14 cellular contexts compared by ENCODE assay signal in genomic region chr5:156359452-156359851, GRCh38. TPM values are rescaled to one million over a fixed set of nuclear protein-coding genes. Genes with fewer than 3 reads are reported as not detected.
A peak's percentile ranks its signal among the peaks of the same experiment; 100 is the strongest.
DNase-seq lines count a peak whose midpoint lies in the region; ATAC-seq, FAIRE-seq and TF ChIP-seq lines count a peak whose summit lies in the region.
"Had no signal": no experiment of that assay in that cellular context is flagged by ENCODE, and none has a peak within 500 bp of the region (broad histone marks: within the 10 kb centered on the region; RNA-seq: fewer than 3 reads in every experiment).

No MANE protein-coding gene starts in this region.

- TF ChIP-seq POLR2A in A549 (IDR thresholded peaks at IDR 0.05; ENCODE audit: low read length): no peak

- H3K27ac ChIP-seq in A549: no peak overlapping the region
- H3K27ac ChIP-seq: pancreas had no signal

- CTCF ChIA-PET in A549 (lab: Yijun Ruan, JAX): no interaction called here

- no peak for TF ChIP-seq RAD21 in A549 (conservative IDR thresholded peaks at IDR 0.05 in 1 of 2, IDR thresholded peaks at IDR 0.05 in 1 of 2)

- no peak for TF ChIP-seq CTCF in A549 (IDR thresholded peaks at IDR 0.05)

- H3K4me3 ChIP-seq in A549: no peak overlapping the region
- H3K4me3 ChIP-seq: HAP-1, heart right ventricle, lung, pancreas had no signal

- WGBS in A549 (ENCODE audit: missing lambda C conversion rate): 49% methylated on average over 2 of the region's 2 CpGs

- H3K9me3 ChIP-seq in A549: no peaks in the 10 kb centered on the region
- H3K9me3 ChIP-seq: HAP-1, heart right ventricle, pancreas had no signal

- DNase-seq in A549 (ENCODE audit: low read depth in 1 of 2, low spot score in 1 of 2): no peak
- DNase-seq in fibroblast of gingiva (ENCODE audit: low read depth): peak; percentile 55
- DNase-seq in activated CD4-positive, alpha-beta T cell treated with anti-CD3 and anti-CD28 coated beads, Interleukin-2, amount 50 U/mL, for 48 hours: no peak
- no peak for DNase-seq in NCI-H2107 (lab: John Stamatoyannopoulos, UW)
- no peak for DNase-seq in activated gamma-delta T cell (lab: John Stamatoyannopoulos, UW)
- DNase-seq: heart right ventricle; pancreas; stimulated activated CD4-positive, alpha-beta T cell treated with anti-CD3 and anti-CD28 coated beads, Interleukin-4, amount 100 ng/mL, for 1 hour; T-cell had no signal

- no peak for TF ChIP-seq EP300 in A549 (IDR thresholded peaks at IDR 0.05)

- no peak overlapping the region for H3K4me2 ChIP-seq in A549

- 0 out of 3 replicates have a peak, but pooled peaks cover 11% of the 10 kb centered on the region for H3K4me1 ChIP-seq in A549
- H3K4me1 ChIP-seq: pancreas had no signal

- peak; percentile 23 for FAIRE-seq in A549 (lab: Jason Lieb, UNC)
- FAIRE-seq: pancreas had no signal

- POLR2A ChIA-PET in A549 (lab: Yijun Ruan, JAX): no interaction called here

- peak; percentile 30 to 35; a peak in 1 of 6 replicates for ATAC-seq in A549
- peak; percentile 57 for ATAC-seq in GM19452 (IDR thresholded peaks at IDR 0.05; ENCODE audit: unreplicated experiment)
- peak; percentile 34 for ATAC-seq in HG03469 (IDR thresholded peaks at IDR 0.05; ENCODE audit: unreplicated experiment)
- no peak for ATAC-seq in activated CD4-positive, CD25-positive, alpha-beta regulatory T cell treated with anti-CD3 and anti-CD28 coated beads, Interleukin-2, amount 50 U/mL, for 24 hours
- ATAC-seq: T-cell had no signal

TF ChIP-seq in A549, 52 proteins besides CTCF, POLR2A, EP300 and RAD21:
- TF ChIP-seq PBX3 (IDR thresholded peaks at IDR 0.05) (no peak), KDM1A (IDR thresholded peaks at IDR 0.05; ENCODE audit: low read depth) (no peak), HOXA7 (CRISPR knock-in tag; IDR thresholded peaks at IDR 0.05) (no peak), CHD4 (IDR thresholded peaks at IDR 0.05; ENCODE audit: borderline replicate concordance) (no peak), RNF2 (IDR thresholded peaks at IDR 0.05; ENCODE audit: borderline replicate concordance, low read depth) (no peak)

RNA-seq across cellular contexts. Expression of gene SGCD, which starts 32.5 kb away (rescaled TPM):
- polyA plus RNA-seq in A549 (2011; rRNA removed) (9.5 and 10.6 TPM in 2 replicates), A549 (2017; fragmentation: RNase III; extraction: RNeasy Plus Mini Kit Qiagen cat#74134 plus additional on column Dnase treatment) (7.6 to 9.0 TPM (median 7.6 TPM) in 3 replicates)
- 3.3 and 3.8 TPM in 2 replicates for polyA plus RNA-seq in A549 (2012; cell fraction: cytosol; rRNA removed)
- 2.5 and 3.3 TPM in 2 replicates for polyA plus RNA-seq in A549 (2012; cell fraction: nucleus; rRNA removed)
- polyA minus RNA-seq in A549 (2011; rRNA and poly(A)+ RNA removed): 10.5 and 13.1 TPM in 2 replicates

Comparison
In these comparisons a context has a peak if more than half of its experiments do, and no peak if none do; other contexts are left out.
1. ATAC-seq: peak in A549 (2 of 2), GM19452 (single experiment) and HG03469 (single experiment); none in activated CD4-positive, CD25-positive, alpha-beta regulatory T cell treated with anti-CD3 and anti-CD28 coated beads, Interleukin-2, amount 50 U/mL, for 24 hours (0 of 2).